ENCODE assay signal across 28 cellular contexts in the genomic region with DNA sequence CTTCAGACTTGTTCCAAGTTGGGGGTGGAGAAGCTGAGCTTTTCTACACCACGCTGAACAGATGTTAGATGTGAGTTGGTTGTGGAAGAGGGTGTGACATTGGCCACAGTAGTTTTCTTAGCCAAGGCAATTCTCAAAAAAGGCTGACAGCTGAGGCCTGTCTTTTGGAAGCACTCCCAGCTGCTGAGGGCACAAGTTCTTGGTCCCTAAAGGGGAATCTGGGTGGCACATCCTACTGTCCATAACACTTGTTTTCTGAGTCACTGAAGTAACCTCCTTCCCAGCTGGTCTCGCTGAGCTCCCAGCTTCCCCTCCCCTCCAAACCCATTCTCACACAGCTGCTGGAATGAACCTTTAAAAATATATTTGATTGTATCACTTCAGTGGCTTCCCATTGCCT.
"Had no signal": no experiment of that assay in that cellular context is flagged by ENCODE, and none has a peak within 500 bp of the region (broad histone marks: within the 10 kb centered on the region; RNA-seq: fewer than 3 reads in every experiment).

No MANE protein-coding gene starts in this region.

- H3K9me3 Mint-ChIP-seq: stimulated activated naive B cell treated with anti-CD40 and anti-IgM and Interleukin-4, amounts not matched to agents 10 μg/mL and 1 μg/mL and 100 μg/mL, for 72 hours; stimulated activated naive CD8-positive, alpha-beta T cell treated with anti-CD3 and anti-CD28 coated beads, Interleukin-15, amount 100 ng/mL, for 72 hours; stimulated activated naive CD8-positive, alpha-beta T cell treated with anti-CD3 and anti-CD28 coated beads, Interleukin-15, Interleukin-2, amounts not matched to agents 100 ng/mL and 50 ng/mL, for 24 hours had no signal

- H3K9me3 ChIP-seq: stomach, suprapubic skin, testis, thoracic aorta, thyroid gland, tibial artery, tibial nerve, transverse colon, upper lobe of left lung, upper lobe of right lung, uterus, vagina had no signal

- H3K27me3 ChIP-seq: suprapubic skin, testis, thyroid gland, tibial artery, tibial nerve, transverse colon, upper lobe of right lung, uterus, vagina had no signal

- H3K27ac Mint-ChIP-seq: stimulated activated effector memory CD8-positive, alpha-beta T cell treated with anti-CD3 and anti-CD28 coated beads, Interleukin-12 subunit alpha, Interleukin-12 subunit beta, amount 100 ng/mL, for 72 hours; stimulated activated memory B cell treated with anti-CD40 and anti-IgM and Interleukin-4, amounts not matched to agents 10 μg/mL and 1 μg/mL and 100 μg/mL, for 72 hours; stimulated activated naive B cell treated with anti-CD40 and anti-IgM and Interleukin-4, amounts not matched to agents 10 μg/mL and 1 μg/mL and 100 μg/mL, for 72 hours; stimulated activated naive CD8-positive, alpha-beta T cell treated with anti-CD3 and anti-CD28 coated beads, Interleukin-15, amount 100 ng/mL, for 72 hours; stimulated activated naive CD8-positive, alpha-beta T cell treated with anti-CD3 and anti-CD28 coated beads, Interleukin-15, Interleukin-2, amounts not matched to agents 100 ng/mL and 50 ng/mL, for 24 hours; type B pancreatic cell had no signal

- DNase-seq: stimulated activated CD4-positive, alpha-beta T cell treated with anti-CD3 and anti-CD28 coated beads, Interleukin-2, amount 100 ng/mL, for 48 hours; stimulated activated CD4-positive, alpha-beta T cell treated with anti-CD3 and anti-CD28 coated beads, Interleukin-4, amount 100 ng/mL, for 1 hour; stimulated activated CD4-positive, alpha-beta T cell treated with anti-CD3 and anti-CD28 coated beads, Interleukin-4, amount 100 ng/mL, for 24 hours; stimulated activated CD4-positive, alpha-beta T cell treated with anti-CD3 and anti-CD28 coated beads, Interleukin-4, amount 100 ng/mL, for 4 hours; stimulated activated CD8-positive, alpha-beta memory T cell treated with anti-CD3 and anti-CD28 coated beads, Interleukin-4, amount 100 ng/mL, for 48 hours; stimulated activated naive B cell treated with anti-CD40 and anti-IgM and Interleukin-4, amounts not matched to agents 10 μg/mL and 1 μg/mL and 100 μg/mL, for 72 hours; stimulated activated naive CD4-positive, alpha-beta T cell; stimulated activated naive CD4-positive, alpha-beta T cell treated with Interleukin-2 at 50 U/mL for 16 hours; stimulated activated naive CD8-positive, alpha-beta T cell treated with anti-CD3 and anti-CD28 coated beads, Interleukin-15, amount 100 ng/mL, for 72 hours; stimulated activated naive CD8-positive, alpha-beta T cell treated with anti-CD3 and anti-CD28 coated beads, Interleukin-15, Interleukin-2, amounts not matched to agents 100 U/mL and 50 U/mL, for 24 hours; stomach; substantia nigra; testis; thyroid gland; tibial artery; transverse colon; trophoblast cell; upper lobe of left lung; upper lobe of right lung; uterus had no signal

- H3K27me3 Mint-ChIP-seq: stimulated activated memory B cell treated with anti-CD40 and anti-IgM and Interleukin-4, amounts not matched to agents 10 μg/mL and 1 μg/mL and 100 μg/mL, for 72 hours; stimulated activated naive B cell treated with anti-CD40 and anti-IgM and Interleukin-4, amounts not matched to agents 10 μg/mL and 1 μg/mL and 100 μg/mL, for 72 hours; stimulated activated naive CD8-positive, alpha-beta T cell treated with anti-CD3 and anti-CD28 coated beads, Interleukin-15, amount 100 ng/mL, for 72 hours; stimulated activated naive CD8-positive, alpha-beta T cell treated with anti-CD3 and anti-CD28 coated beads, Interleukin-15, Interleukin-2, amounts not matched to agents 100 ng/mL and 50 ng/mL, for 24 hours had no signal

- H3K27ac ChIP-seq: stomach, suprapubic skin, testis, thoracic aorta, thyroid gland, tibial artery, tibial nerve, transverse colon, upper lobe of left lung, upper lobe of right lung, uterus, vagina had no signal

- H3K4me1 Mint-ChIP-seq: stimulated activated effector memory CD8-positive, alpha-beta T cell treated with anti-CD3 and anti-CD28 coated beads, Interleukin-12 subunit alpha, Interleukin-12 subunit beta, amount 100 ng/mL, for 72 hours; stimulated activated memory B cell treated with anti-CD40 and anti-IgM and Interleukin-4, amounts not matched to agents 10 μg/mL and 1 μg/mL and 100 μg/mL, for 72 hours; stimulated activated naive B cell treated with anti-CD40 and anti-IgM and Interleukin-4, amounts not matched to agents 10 μg/mL and 1 μg/mL and 100 μg/mL, for 72 hours; stimulated activated naive CD8-positive, alpha-beta T cell treated with anti-CD3 and anti-CD28 coated beads, Interleukin-15, amount 100 ng/mL, for 72 hours had no signal

- H3K4me3 ChIP-seq: stomach, suprapubic skin, testis, thoracic aorta, thyroid gland, tibial artery, tibial nerve, transverse colon, upper lobe of left lung, upper lobe of right lung, uterus, vagina had no signal

- H3K4me1 ChIP-seq: stomach, suprapubic skin, testis, thyroid gland, tibial artery, tibial nerve, upper lobe of left lung, upper lobe of right lung, uterus, vagina had no signal

- H3K36me3 ChIP-seq: stomach, suprapubic skin, thoracic aorta, thyroid gland, tibial artery, tibial nerve, transverse colon, upper lobe of left lung, upper lobe of right lung, uterus, vagina had no signal

- H3K4me3 Mint-ChIP-seq: stimulated activated effector memory CD8-positive, alpha-beta T cell treated with anti-CD3 and anti-CD28 coated beads, Interleukin-12 subunit alpha, Interleukin-12 subunit beta, amount 100 ng/mL, for 72 hours; stimulated activated memory B cell treated with anti-CD40 and anti-IgM and Interleukin-4, amounts not matched to agents 10 μg/mL and 1 μg/mL and 100 μg/mL, for 72 hours; stimulated activated naive B cell treated with anti-CD40 and anti-IgM and Interleukin-4, amounts not matched to agents 10 μg/mL and 1 μg/mL and 100 μg/mL, for 72 hours; stimulated activated naive CD8-positive, alpha-beta T cell treated with anti-CD3 and anti-CD28 coated beads, Interleukin-15, amount 100 ng/mL, for 72 hours; stimulated activated naive CD8-positive, alpha-beta T cell treated with anti-CD3 and anti-CD28 coated beads, Interleukin-15, Interleukin-2, amounts not matched to agents 100 ng/mL and 50 ng/mL, for 24 hours; type B pancreatic cell had no signal

- H3K36me3 Mint-ChIP-seq: stimulated activated effector memory CD8-positive, alpha-beta T cell treated with anti-CD3 and anti-CD28 coated beads, Interleukin-12 subunit alpha, Interleukin-12 subunit beta, amount 100 ng/mL, for 72 hours; stimulated activated memory B cell treated with anti-CD40 and anti-IgM and Interleukin-4, amounts not matched to agents 10 μg/mL and 1 μg/mL and 100 μg/mL, for 72 hours; stimulated activated naive B cell treated with anti-CD40 and anti-IgM and Interleukin-4, amounts not matched to agents 10 μg/mL and 1 μg/mL and 100 μg/mL, for 72 hours; type B pancreatic cell had no signal
